Comparison of ENCODE assay signal across 8 cellular contexts in genomic region chr2:237731663-237732062, GRCh38.
DNase-seq lines count a peak whose midpoint lies in the region; ATAC-seq and TF ChIP-seq lines count a peak whose summit lies in the region.

No MANE protein-coding gene starts in this region.

- TF ChIP-seq CTCF in heart right ventricle (IDR thresholded peaks at IDR 0.05): no peak

- peak overlapping the region; percentile 85 for H3K27ac Mint-ChIP-seq in activated T-helper 1 cell treated with anti-CD3 and anti-CD28 coated beads, Interleukin-12 subunit alpha, Interleukin-12 subunit beta, Interleukin-2, Interleukin-4 antibody, amounts not matched to agents 30 ng/mL and 10 ng/mL and 1 ng/mL, durations not matched to agents 14 hours and 24 hours and 36 hours

- H3K4me1 ChIP-seq in heart right ventricle: peaks cover 23 to 100% (median 95%) of the 10 kb centered on the region in 9 donors

- H3K27me3 ChIP-seq in heart right ventricle: no peaks in the 10 kb centered on the region

- H3K36me3 ChIP-seq in heart right ventricle: peaks cover 0 to 34% (median 0%) of the 10 kb centered on the region in 9 donors

- H3K4me3 ChIP-seq in heart right ventricle: peak overlapping the region in 1 of 10 donors; percentile 23

- intact Hi-C loops in heart right ventricle (cut with DNase I) (loop anchor here in 6 of 10 donors (2.0 to 5.0 kb wide), 5 partner anchors 34 to 129 kb away; no protein-coding TSS in a partner anchor), Right ventricle myocardium inferior (cut with DNase I) (loop anchor here (5.0 kb wide), 1 partner anchor 39 kb away; no protein-coding TSS in a partner anchor)
- intact Hi-C loops in activated T-helper 1 cell treated with anti-CD3 and anti-CD28 coated beads, Interleukin-12 subunit alpha, Interleukin-12 subunit beta, Interleukin-2, Interleukin-4 antibody, amounts not matched to agents 30 ng/mL and 10 ng/mL and 1 ng/mL, durations not matched to agents 14 hours and 24 hours and 36 hours (cut with micrococcal nuclease): loop anchor here (1.0 kb wide), 2 partner anchors 14 to 31 kb away; no protein-coding TSS in a partner anchor

- ATAC-seq in heart right ventricle (peak in 6 of 8 donors; percentile 20 to 62 (median 32)), Right ventricle myocardium inferior (no peak), GM18907 (IDR thresholded peaks at IDR 0.05; ENCODE audit: unreplicated experiment) (no peak)
- peak; percentile 99 for ATAC-seq in stimulated activated naive CD8-positive, alpha-beta T cell treated with anti-CD3 and anti-CD28 coated beads, Interleukin-15, Interleukin-2, amounts not matched to agents 100 U/mL and 50 U/mL, for 24 hours

- H3K9me3 ChIP-seq in heart right ventricle: no peaks in the 10 kb centered on the region

- H3K4me1 Mint-ChIP-seq in activated T-helper 1 cell treated with anti-CD3 and anti-CD28 coated beads, Interleukin-12 subunit alpha, Interleukin-12 subunit beta, Interleukin-2, Interleukin-4 antibody, amounts not matched to agents 30 ng/mL and 10 ng/mL and 1 ng/mL, durations not matched to agents 14 hours and 24 hours and 36 hours (ENCODE audit: low read depth): peaks cover 46% of the 10 kb centered on the region

- peak overlapping the region; percentile 40 for H3K4me3 Mint-ChIP-seq in activated T-helper 1 cell treated with anti-CD3 and anti-CD28 coated beads, Interleukin-12 subunit alpha, Interleukin-12 subunit beta, Interleukin-2, Interleukin-4 antibody, amounts not matched to agents 30 ng/mL and 10 ng/mL and 1 ng/mL, durations not matched to agents 14 hours and 24 hours and 36 hours

- DNase-seq in heart right ventricle: no peak
- no peak for DNase-seq in Right ventricle myocardium inferior (ENCODE audit: missing footprints)
- no peak for DNase-seq in activated T-helper 1 cell treated with anti-CD3 and anti-CD28 coated beads, Interleukin-12 subunit alpha, Interleukin-12 subunit beta, Interleukin-2, Interleukin-4 antibody, amounts not matched to agents 30 ng/mL and 10 ng/mL and 1 ng/mL, durations not matched to agents 14 hours and 24 hours and 36 hours (ENCODE audit: low spot score)
- peak; percentile 81 for DNase-seq in islet precursor cell
- peak; percentile 55 for DNase-seq in stimulated activated naive CD8-positive, alpha-beta T cell treated with anti-CD3 and anti-CD28 coated beads, Interleukin-15, Interleukin-2, amounts not matched to agents 100 U/mL and 50 U/mL, for 24 hours
- DNase-seq in retina: no peak
- no peak for DNase-seq in NCI-H1930 (lab: John Stamatoyannopoulos, UW)

- 32 to 33% methylated on average over 6 of the region's 6 CpGs for WGBS in heart right ventricle, 2 donors

- H3K9me3 Mint-ChIP-seq in activated T-helper 1 cell treated with anti-CD3 and anti-CD28 coated beads, Interleukin-12 subunit alpha, Interleukin-12 subunit beta, Interleukin-2, Interleukin-4 antibody, amounts not matched to agents 30 ng/mL and 10 ng/mL and 1 ng/mL, durations not matched to agents 14 hours and 24 hours and 36 hours: no peaks in the 10 kb centered on the region

- peaks cover 32% of the 10 kb centered on the region for H3K36me3 Mint-ChIP-seq in activated T-helper 1 cell treated with anti-CD3 and anti-CD28 coated beads, Interleukin-12 subunit alpha, Interleukin-12 subunit beta, Interleukin-2, Interleukin-4 antibody, amounts not matched to agents 30 ng/mL and 10 ng/mL and 1 ng/mL, durations not matched to agents 14 hours and 24 hours and 36 hours (ENCODE audit: low read depth)

- H3K27ac ChIP-seq in heart right ventricle: peak overlapping the region in 9 of 10 donors; percentile 61 to 93 (median 83)

- no peaks in the 10 kb centered on the region for H3K27me3 Mint-ChIP-seq in activated T-helper 1 cell treated with anti-CD3 and anti-CD28 coated beads, Interleukin-12 subunit alpha, Interleukin-12 subunit beta, Interleukin-2, Interleukin-4 antibody, amounts not matched to agents 30 ng/mL and 10 ng/mL and 1 ng/mL, durations not matched to agents 14 hours and 24 hours and 36 hours (ENCODE audit: insufficient read depth)

Comparison
In these comparisons a context has a peak if more than half of its experiments do, and no peak if none do; other contexts are left out.
1. ATAC-seq: peak in heart right ventricle (6 of 8) and stimulated activated naive CD8-positive, alpha-beta T cell treated with anti-CD3 and anti-CD28 coated beads, Interleukin-15, Interleukin-2, amounts not matched to agents 100 U/mL and 50 U/mL, for 24 hours (single experiment); none in Right ventricle myocardium inferior (single experiment) and GM18907 (single experiment).
2. DNase-seq: peak in islet precursor cell (single experiment) and stimulated activated naive CD8-positive, alpha-beta T cell treated with anti-CD3 and anti-CD28 coated beads, Interleukin-15, Interleukin-2, amounts not matched to agents 100 U/mL and 50 U/mL, for 24 hours (single experiment); none in heart right ventricle (0 of 2), Right ventricle myocardium inferior (single experiment), activated T-helper 1 cell treated with anti-CD3 and anti-CD28 coated beads, Interleukin-12 subunit alpha, Interleukin-12 subunit beta, Interleukin-2, Interleukin-4 antibody, amounts not matched to agents 30 ng/mL and 10 ng/mL and 1 ng/mL, durations not matched to agents 14 hours and 24 hours and 36 hours (single experiment), retina (single experiment) and NCI-H1930 (0 of 2).